1 cellular context compared by ENCODE assay signal in the genomic region with DNA sequence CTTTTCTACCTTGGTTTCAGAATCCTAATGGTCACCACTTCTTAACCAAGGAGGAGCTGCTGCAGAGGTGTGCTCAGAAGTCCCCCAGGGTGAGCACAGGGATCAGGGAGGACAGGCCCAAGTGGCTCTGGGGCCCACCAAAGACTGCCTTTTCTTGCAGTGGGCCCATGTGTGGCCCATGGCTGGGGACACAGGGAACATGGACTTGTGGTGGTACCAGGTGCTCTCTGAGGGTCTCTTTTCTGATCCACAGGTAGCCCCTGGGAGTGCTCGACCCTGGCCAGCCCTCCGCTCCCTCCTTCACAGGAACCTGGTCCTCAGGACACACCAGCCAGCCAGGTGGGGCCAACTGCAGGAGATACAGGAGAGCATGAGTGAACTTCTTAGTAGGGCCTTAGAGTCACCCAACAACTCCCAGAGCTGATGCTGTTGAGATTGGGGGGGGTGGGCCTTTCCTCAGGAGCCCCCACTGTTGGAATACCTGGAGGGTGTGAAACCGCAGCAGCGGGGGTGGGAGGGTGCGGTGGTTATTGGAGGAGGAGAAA.
TF ChIP-seq lines count a peak whose summit lies in the region.

No MANE protein-coding gene starts in this region.

TF ChIP-seq in IMR-90, 13 proteins besides CTCF, POLR2A, EP300 and RAD21:
- TF ChIP-seq CHD1 (IDR thresholded peaks at IDR 0.05; ENCODE audit: low read depth, low read length): no peak
- no peak for TF ChIP-seq BHLHE40 (IDR thresholded peaks at IDR 0.05; ENCODE audit: low read depth, low read length)
- TF ChIP-seq MAFK (IDR thresholded peaks at IDR 0.05; ENCODE audit: low read depth, low read length): no peak
- no peak for TF ChIP-seq MAZ (IDR thresholded peaks at IDR 0.05; ENCODE audit: borderline replicate concordance, low read depth, low read length)
- no peak for TF ChIP-seq SMC3 (IDR thresholded peaks at IDR 0.05; ENCODE audit: low read depth, low read length)
- TF ChIP-seq, protein P1, sequence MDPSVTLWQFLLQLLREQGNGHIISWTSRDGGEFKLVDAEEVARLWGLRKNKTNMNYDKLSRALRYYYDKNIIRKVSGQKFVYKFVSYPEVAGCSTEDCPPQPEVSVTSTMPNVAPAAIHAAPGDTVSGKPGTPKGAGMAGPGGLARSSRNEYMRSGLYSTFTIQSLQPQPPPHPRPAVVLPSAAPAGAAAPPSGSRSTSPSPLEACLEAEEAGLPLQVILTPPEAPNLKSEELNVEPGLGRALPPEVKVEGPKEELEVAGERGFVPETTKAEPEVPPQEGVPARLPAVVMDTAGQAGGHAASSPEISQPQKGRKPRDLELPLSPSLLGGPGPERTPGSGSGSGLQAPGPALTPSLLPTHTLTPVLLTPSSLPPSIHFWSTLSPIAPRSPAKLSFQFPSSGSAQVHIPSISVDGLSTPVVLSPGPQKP (IDR thresholded peaks at IDR 0.05; ENCODE audit: borderline replicate concordance, low read depth, low read length): no peak
- TF ChIP-seq, protein P2, sequence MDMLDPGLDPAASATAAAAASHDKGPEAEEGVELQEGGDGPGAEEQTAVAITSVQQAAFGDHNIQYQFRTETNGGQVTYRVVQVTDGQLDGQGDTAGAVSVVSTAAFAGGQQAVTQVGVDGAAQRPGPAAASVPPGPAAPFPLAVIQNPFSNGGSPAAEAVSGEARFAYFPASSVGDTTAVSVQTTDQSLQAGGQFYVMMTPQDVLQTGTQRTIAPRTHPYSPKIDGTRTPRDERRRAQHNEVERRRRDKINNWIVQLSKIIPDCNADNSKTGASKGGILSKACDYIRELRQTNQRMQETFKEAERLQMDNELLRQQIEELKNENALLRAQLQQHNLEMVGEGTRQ (IDR thresholded peaks at IDR 0.05; ENCODE audit: low read depth, low read length): no peak
- TF ChIP-seq FOS (IDR thresholded peaks at IDR 0.05; ENCODE audit: low read depth, low read length): no peak
- no peak for TF ChIP-seq RCOR1 (IDR thresholded peaks at IDR 0.05; ENCODE audit: insufficient replicate concordance, low read length)
- TF ChIP-seq RFX5 (IDR thresholded peaks at IDR 0.05; ENCODE audit: low read depth, low read length): no peak
- no peak for TF ChIP-seq CEBPB (IDR thresholded peaks at IDR 0.05; ENCODE audit: low read depth, low read length)
- TF ChIP-seq NFE2L2 (IDR thresholded peaks at IDR 0.05; ENCODE audit: low read depth, low read length): no peak
- TF ChIP-seq MXI1 (IDR thresholded peaks at IDR 0.05; ENCODE audit: borderline replicate concordance, low read depth, low read length): no peak
